ENCODE assay signal across 35 cellular contexts in genomic region chr15:100020614-100021013, GRCh38.
DNase-seq lines count a peak whose midpoint lies in the region; ATAC-seq and TF ChIP-seq lines count a peak whose summit lies in the region.
"Had no signal": no experiment of that assay in that cellular context is flagged by ENCODE, and none has a peak within 500 bp of the region (broad histone marks: within the 10 kb centered on the region; RNA-seq: fewer than 3 reads in every experiment).

No MANE protein-coding gene starts in this region.

- H3K4me1 Mint-ChIP-seq in H9, result peaks cover 13 to 22% of the 10 kb centered on the region in 2 experiments
- H3K4me1 Mint-ChIP-seq: activated naive CD4-positive, alpha-beta T cell treated with anti-CD3 and anti-CD28 coated beads, Interleukin-2, amount 50 U/mL, for 24 hours; IgD-negative memory B cell; immature natural killer cell; natural killer cell; stimulated activated naive B cell treated with anti-CD40 and anti-IgM and Interleukin-4, amounts not matched to agents 10 μg/mL and 1 μg/mL and 100 μg/mL, for 72 hours had no signal

- H3K27ac ChIP-seq in H9 (ENCODE audit: insufficient read length, low read depth, low read length) (no peak overlapping the region), ascending aorta (peak overlapping the region; percentile 46 to 80), left ventricle myocardium inferior (replicated peaks) (peak overlapping the region; percentile 59)
- H3K27ac ChIP-seq: esophagus squamous epithelium, left lung, suprapubic skin had no signal

- H3K27me3 Mint-ChIP-seq in H9 (ENCODE audit: low read depth), result no peaks in the 10 kb centered on the region; the same call in none of the 2 replicates
- H3K27me3 Mint-ChIP-seq: activated CD4-positive, alpha-beta memory T cell treated with anti-CD3 and anti-CD28 coated beads for 36 hours; activated naive CD4-positive, alpha-beta T cell treated with anti-CD3 and anti-CD28 coated beads, Interleukin-2, amount 50 U/mL, for 24 hours; dendritic cell treated with granulocyte-macrophage colony-stimulating factor and Interleukin-4, amounts not matched to agents 40 ng/mL and 50 ng/mL, for 4 days had no signal

- H3K4me3 Mint-ChIP-seq in H9, result no peak overlapping the region
- H3K4me3 Mint-ChIP-seq: activated CD4-positive, alpha-beta memory T cell treated with anti-CD3 and anti-CD28 coated beads for 36 hours; activated naive CD4-positive, alpha-beta T cell treated with anti-CD3 and anti-CD28 coated beads, Interleukin-2, amount 50 U/mL, for 24 hours; dendritic cell treated with granulocyte-macrophage colony-stimulating factor and Interleukin-4, amounts not matched to agents 40 ng/mL and 50 ng/mL, for 4 days; IgD-negative memory B cell; immature natural killer cell; natural killer cell; stimulated activated naive B cell treated with anti-CD40 and anti-IgM and Interleukin-4, amounts not matched to agents 10 μg/mL and 1 μg/mL and 100 μg/mL, for 72 hours; T-helper 1 cell treated with Interleukin-12 subunit alpha and Interleukin-12 subunit beta and Interleukin-4 antibody, amounts not matched to agents 30 μg/mL and 1 μg/mL, for 36 hours had no signal

- WGBS in H9 (ENCODE audit: extremely low coverage, insufficient read length, low lambda C conversion rate), result no CpG with 5 or more reads among the region's 6 CpGs

- no peak overlapping the region; a peak in 1 of 7 replicates for H3K27ac Mint-ChIP-seq in H9
- H3K27ac Mint-ChIP-seq: activated CD4-positive, alpha-beta memory T cell treated with anti-CD3 and anti-CD28 coated beads for 36 hours; activated naive CD4-positive, alpha-beta T cell treated with anti-CD3 and anti-CD28 coated beads, Interleukin-2, amount 50 U/mL, for 24 hours; activated T-helper 2 cell treated with anti-CD3 and anti-CD28 coated beads, Interferon-gamma antibody, Interleukin-2, Interleukin-4, amounts not matched to agents 10 μg/mL and 5 μg/mL and 100 μg/mL, durations not matched to agents 14 hours and 24 hours and 36 hours; dendritic cell treated with granulocyte-macrophage colony-stimulating factor and Interleukin-4, amounts not matched to agents 40 ng/mL and 50 ng/mL, for 4 days; IgD-negative memory B cell; immature natural killer cell; natural killer cell; stimulated activated naive B cell treated with anti-CD40 and anti-IgM and Interleukin-4, amounts not matched to agents 10 μg/mL and 1 μg/mL and 100 μg/mL, for 72 hours; T-helper 1 cell treated with Interleukin-12 subunit alpha and Interleukin-12 subunit beta and Interleukin-4 antibody, amounts not matched to agents 30 μg/mL and 1 μg/mL, for 36 hours had no signal

- H3K27me3 ChIP-seq in H9 (ENCODE audit: insufficient read depth, low read length) (no peaks in the 10 kb centered on the region), ascending aorta (no peaks in the 10 kb centered on the region), left ventricle myocardium inferior (ENCODE audit: low read depth) (no peaks in the 10 kb centered on the region)
- H3K27me3 ChIP-seq: BE2C, esophagus squamous epithelium, gastrocnemius medialis, left lung, suprapubic skin had no signal

- in situ Hi-C loops in G401 (cut with HindIII; ENCODE audit: low sequenced_read_pairs), result no loop called here

- H2AFZ ChIP-seq in H9 (ENCODE audit: low read length), result no peak overlapping the region

- 0 out of 2 replicates have a peak overlapping the region, but pooled peaks have one; percentile 10 for H3K14ac ChIP-seq in H9 (ENCODE audit: insufficient read depth, low read length)

- H4K8ac ChIP-seq in H9 (replicated peaks; ENCODE audit: insufficient read length, low read depth, low read length), result no peak overlapping the region

- no peaks in the 10 kb centered on the region for H3K23me2 ChIP-seq in H9 (ENCODE audit: insufficient read length, low read depth, low read length, poor library complexity, severe bottlenecking)

- no peak overlapping the region for H3K4ac ChIP-seq in H9 (ENCODE audit: low read depth, low read length)

- peaks cover 0 to 8% of the 10 kb centered on the region in 2 experiments; a peak in 1 of 5 replicates for H3K9me3 Mint-ChIP-seq in H9
- H3K9me3 Mint-ChIP-seq: activated naive CD4-positive, alpha-beta T cell treated with anti-CD3 and anti-CD28 coated beads, Interleukin-2, amount 50 U/mL, for 24 hours; activated T-helper 2 cell treated with anti-CD3 and anti-CD28 coated beads, Interferon-gamma antibody, Interleukin-2, Interleukin-4, amounts not matched to agents 10 μg/mL and 5 μg/mL and 100 μg/mL, durations not matched to agents 14 hours and 24 hours and 36 hours; dendritic cell treated with granulocyte-macrophage colony-stimulating factor and Interleukin-4, amounts not matched to agents 40 ng/mL and 50 ng/mL, for 4 days; immature natural killer cell; natural killer cell had no signal

- no peak overlapping the region for H2BK12ac ChIP-seq in H9 (ENCODE audit: insufficient read length, low read depth, low read length)

- H4K91ac ChIP-seq in H9 (ENCODE audit: insufficient read length, low read depth, low read length), result no peak overlapping the region

- H3K56ac ChIP-seq in H9 (ENCODE audit: insufficient read length, low read depth, low read length), result no peak overlapping the region

- no peak overlapping the region for H2BK5ac ChIP-seq in H9 (ENCODE audit: insufficient read length, low read length)

- intact Hi-C loops in ascending aorta (cut with DNase I), result no loop called here
- intact Hi-C loops in left ventricle myocardium inferior (cut with micrococcal nuclease), result no loop called here
- intact Hi-C loops in sciatic nerve (cut with DNase I), result no loop called here
- intact Hi-C loops in posterior vena cava (cut with DNase I), result loop anchor here in 1 of 2 donors (5.0 kb wide), 1 partner anchor 177 kb away; no protein-coding TSS in a partner anchor

- H3K18ac ChIP-seq in H9 (ENCODE audit: insufficient read length, low read depth, low read length), result no peak overlapping the region

- H2BK15ac ChIP-seq in H9 (ENCODE audit: low read depth, low read length), result no peak overlapping the region

- no peak overlapping the region for H2AK5ac ChIP-seq in H9 (ENCODE audit: insufficient read length, low read length)

- peak; percentile 7 for ATAC-seq in sciatic nerve
- no peak for ATAC-seq in HG02798 (IDR thresholded peaks at IDR 0.05; ENCODE audit: poor library complexity, unreplicated experiment)
- ATAC-seq in GM21381 (IDR thresholded peaks at IDR 0.05; ENCODE audit: unreplicated experiment), result no peak
- ATAC-seq: left lung; stimulated activated naive B cell treated with anti-CD40 and anti-IgM and Interleukin-4, amounts not matched to agents 10 μg/mL and 1 μg/mL and 100 μg/mL, for 72 hours had no signal

- TF ChIP-seq CTCF in H9 (conservative IDR thresholded peaks at IDR 0.05) (no peak), ascending aorta (IDR thresholded peaks at IDR 0.05) (no peak), left ventricle myocardium inferior (IDR thresholded peaks at IDR 0.05; ENCODE audit: borderline replicate concordance) (no peak)

- H3K9ac ChIP-seq in H9 (ENCODE audit: extremely low read depth, insufficient read length, low read length), result no peak overlapping the region
- H3K9ac ChIP-seq: SK-N-SH had no signal

- H4K20me1 ChIP-seq in H9 (ENCODE audit: control insufficient read depth, insufficient read depth, insufficient read length), result no peaks in the 10 kb centered on the region

- H3K36me3 ChIP-seq in ascending aorta (no peaks in the 10 kb centered on the region), left ventricle myocardium inferior (no peaks in the 10 kb centered on the region)
- H3K36me3 ChIP-seq: BE2C, esophagus squamous epithelium, gastrocnemius medialis, HAP-1, left lung, suprapubic skin had no signal

- no peak overlapping the region for H2BK20ac ChIP-seq in H9 (ENCODE audit: low read depth, low read length, poor library complexity, severe bottlenecking)

- no peaks in the 10 kb centered on the region for H3K79me2 ChIP-seq in H9 (ENCODE audit: insufficient read depth, low read length)

- no peak for DNase-seq in H9
- no peak for DNase-seq in ascending aorta (ENCODE audit: low spot score in 2 of 2)
- DNase-seq in left ventricle myocardium inferior, result no peak
- DNase-seq in sciatic nerve (ENCODE audit: low spot score), result no peak
- no peak for DNase-seq in posterior vena cava (ENCODE audit: low spot score)
- DNase-seq in G401 (ENCODE audit: low spot score), result no peak
- DNase-seq: ACHN; activated CD4-positive, alpha-beta memory T cell treated with anti-CD3 and anti-CD28 coated beads for 36 hours; activated CD4-positive, CD25-positive, alpha-beta regulatory T cell treated with anti-CD3 and anti-CD28 coated beads, Interleukin-2, amount 50 U/mL, for 72 hours; activated CD8-positive, alpha-beta memory T cell treated with anti-CD3 and anti-CD28 coated beads, Interleukin-2, amount 50 U/mL, for 48 hours; aorta; BE2C; caudate nucleus; DMS153; esophagus squamous epithelium; gastrocnemius medialis; hippocampal formation; immature natural killer cell; left lung; natural killer cell; NCI-H1105 treated with DMSO at 0.1 percent for 48 hours; NCI-H1930; RPMI8226; SK-N-SH; stimulated activated CD4-positive, alpha-beta T cell treated with anti-CD3 and anti-CD28 coated beads, Interleukin-4, amount 100 ng/mL, for 24 hours; stimulated activated naive B cell treated with anti-CD40 and anti-IgM and Interleukin-4, amounts not matched to agents 10 μg/mL and 1 μg/mL and 100 μg/mL, for 72 hours had no signal

- H4K5ac ChIP-seq in H9 (ENCODE audit: insufficient read length, low read depth, low read length), result no peak overlapping the region

- no peak overlapping the region for H3K4me2 ChIP-seq in H9 (ENCODE audit: insufficient read depth, insufficient read length, low read length)
- H3K4me2 ChIP-seq: SK-N-SH had no signal

- no peak overlapping the region for H3T11ph ChIP-seq in H9 (ENCODE audit: low read length)

- H3K79me1 ChIP-seq in H9 (ENCODE audit: insufficient read depth, low read depth, low read length, poor library complexity, severe bottlenecking), result no peaks in the 10 kb centered on the region

- H3K4me3 ChIP-seq in ascending aorta, result no peak overlapping the region
- H3K4me3 ChIP-seq in left ventricle myocardium inferior, result no peak overlapping the region
- H3K4me3 ChIP-seq: esophagus squamous epithelium, gastrocnemius medialis, HAP-1, left lung, suprapubic skin had no signal

- H3K4me1 ChIP-seq in H9 (ENCODE audit: insufficient read depth, low read length) (no peaks in the 10 kb centered on the region), ascending aorta (peaks cover 2 to 10% of the 10 kb centered on the region in 2 donors), left ventricle myocardium inferior (peaks cover 38% of the 10 kb centered on the region)
- H3K4me1 ChIP-seq: BE2C, HAP-1, left lung had no signal

- H3K9me3 ChIP-seq in H9 (ENCODE audit: control insufficient read depth, low read depth, low read length) (no peaks in the 10 kb centered on the region), ascending aorta (no peaks in the 10 kb centered on the region), left ventricle myocardium inferior (replicated peaks) (peaks cover 14% of the 10 kb centered on the region)
- H3K9me3 ChIP-seq: BE2C, esophagus squamous epithelium, gastrocnemius medialis, HAP-1, SK-N-SH, suprapubic skin had no signal

- H3K36me3 Mint-ChIP-seq in H9 (ENCODE audit: insufficient read depth in 1 of 3, low read depth in 3 of 3), result peaks cover 0 to 14% (median 3%) of the 10 kb centered on the region in 3 experiments; a peak in 3 of 7 replicates
- H3K36me3 Mint-ChIP-seq: IgD-negative memory B cell; immature natural killer cell; natural killer cell; stimulated activated naive B cell treated with anti-CD40 and anti-IgM and Interleukin-4, amounts not matched to agents 10 μg/mL and 1 μg/mL and 100 μg/mL, for 72 hours had no signal

- no peak overlapping the region for H3K23ac ChIP-seq in H9 (ENCODE audit: insufficient read length, low read depth, low read length)

- H2BK120ac ChIP-seq in H9 (ENCODE audit: low read depth, low read length, poor library complexity, severe bottlenecking), result no peak overlapping the region
